In the genomic region with DNA sequence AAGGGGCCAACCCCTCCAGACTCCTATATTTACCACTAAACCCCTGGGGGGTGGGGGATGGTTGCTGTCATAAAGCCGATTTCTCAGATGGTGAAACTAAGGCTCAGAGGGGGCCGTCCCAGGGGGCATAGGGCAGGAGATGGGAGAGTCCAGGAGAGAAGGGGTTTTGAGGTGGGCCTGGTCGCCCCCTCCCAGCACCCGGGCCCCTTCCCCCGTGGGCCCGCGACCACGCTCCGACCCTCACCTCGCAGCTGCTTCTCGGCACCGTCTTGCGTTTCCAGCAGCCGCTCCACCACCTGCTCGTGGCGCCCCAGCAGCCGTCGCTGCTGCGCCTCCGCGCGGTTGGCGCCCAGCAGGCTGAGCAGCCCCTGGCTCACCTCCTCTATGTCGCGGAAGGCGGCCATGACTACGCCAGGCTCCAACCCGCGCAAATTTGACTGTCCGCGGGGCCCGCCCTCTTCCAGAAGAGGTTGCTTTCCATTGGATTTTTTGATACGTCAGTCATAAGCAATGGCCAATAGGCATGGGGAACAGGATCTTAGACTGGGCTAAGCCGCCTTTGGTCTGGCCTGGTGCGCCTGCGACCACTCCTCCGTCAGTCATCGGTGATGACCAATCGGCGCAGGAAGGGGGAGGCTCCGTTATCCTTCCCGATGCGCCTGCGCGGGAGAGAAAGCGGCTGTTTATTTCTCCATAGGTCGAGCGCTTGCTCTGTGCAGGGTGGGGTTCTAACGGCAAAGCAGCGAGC, we compare ENCODE assay signal across 8 cellular contexts. TPM values are rescaled to one million over a fixed set of nuclear protein-coding genes. Genes with fewer than 3 reads are reported as not detected.
DNase-seq lines count a peak whose midpoint lies in the region; ATAC-seq, FAIRE-seq and TF ChIP-seq lines count a peak whose summit lies in the region.

A gene with protein sequence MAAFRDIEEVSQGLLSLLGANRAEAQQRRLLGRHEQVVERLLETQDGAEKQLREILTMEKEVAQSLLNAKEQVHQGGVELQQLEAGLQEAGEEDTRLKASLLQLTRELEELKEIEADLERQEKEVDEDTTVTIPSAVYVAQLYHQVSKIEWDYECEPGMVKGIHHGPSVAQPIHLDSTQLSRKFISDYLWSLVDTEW (minus strand): TSS at position 410 of the 748 bp plus-strand sequence. CDS start 6 bp downstream, at position 404.

- peak; percentile 78 to 81 for TF ChIP-seq EP300 in tibial nerve (IDR thresholded peaks at IDR 0.05)

- H3K36me3 ChIP-seq in pancreas (no peaks in the 10 kb centered on the region), tibial nerve (no peaks in the 10 kb centered on the region)

- peaks cover 0 to 37% (median 31%) of the 10 kb centered on the region in 3 donors for H3K4me1 ChIP-seq in pancreas
- peaks cover 0 to 77% (median 11%) of the 10 kb centered on the region in 4 donors for H3K4me1 ChIP-seq in tibial nerve

- WGBS in pancreas, 2 donors: 1% methylated on average over 40 to 50 of the region's 50 CpGs
- 1% methylated on average over 37 to 47 of the region's 50 CpGs for WGBS in tibial nerve, 2 donors

- no peaks in the 10 kb centered on the region for H3K9me3 ChIP-seq in pancreas
- peaks cover 0 to 6% (median 1%) of the 10 kb centered on the region in 4 donors for H3K9me3 ChIP-seq in tibial nerve

- H3K4me3 ChIP-seq in GM12864 (ENCODE audit: low read depth, low read length) (peak within 1 kb of the TSS; percentile 95), pancreas (peak within 1 kb of the TSS; percentile 21 to 68 (median 34)), tibial nerve (peak within 1 kb of the TSS; percentile 29 to 59 (median 55))

- H3K27ac ChIP-seq in pancreas: peak within 1 kb of the TSS in 3 of 4 donors; percentile 52 to 64 (median 64)
- H3K27ac ChIP-seq in tibial nerve: peak within 1 kb of the TSS; percentile 46 to 80 (median 74)

- peak; percentile 94 for ATAC-seq in HG02759 (IDR thresholded peaks at IDR 0.05; ENCODE audit: unreplicated experiment)
- ATAC-seq in Right ventricle myocardium superior (ENCODE audit: poor library complexity): peak; percentile 88
- ATAC-seq in pancreas: peak; percentile 81 to 93 (median 84)

- TF ChIP-seq POLR2A in tibial nerve (IDR thresholded peaks at IDR 0.05): peak in 1 of 2 donors; percentile 65

- peak; percentile 87 for FAIRE-seq in pancreas (lab: Jason Lieb, UNC)

- TF ChIP-seq CTCF in GM12864 (IDR thresholded peaks at IDR 0.05; ENCODE audit: low read depth, low read length, missing control alignments): no peak
- no peak for TF ChIP-seq CTCF in pancreas (IDR thresholded peaks at IDR 0.05)
- peak in 1 of 5 experiments; percentile 13 for TF ChIP-seq CTCF in tibial nerve (IDR thresholded peaks at IDR 0.05)

- intact Hi-C loops in Right ventricle myocardium superior (cut with DNase I) (no loop called here), pancreas (cut with DNase I) (no loop called here)

- DNase-seq in GM12864 (ENCODE audit: low read depth) (peak; percentile 97), NCI-H1417 (lab: John Stamatoyannopoulos, UW) (peak; percentile 93 to 99 (median 99)), SW 1271 (lab: John Stamatoyannopoulos, UW) (peak; percentile 91 to 98), Right ventricle myocardium superior (peak; percentile 97), pancreas (peak; percentile 90 to 97 (median 94)), tibial nerve (ENCODE audit: low spot score in 2 of 2) (peak; percentile 79 to 84)
- peak; percentile 79 for DNase-seq in activated naive CD8-positive, alpha-beta T cell treated with anti-CD3 and anti-CD28 coated beads, Interleukin-2, amount 50 U/mL, for 16 hours (ENCODE audit: low read depth, low spot score)

- no peaks in the 10 kb centered on the region for H3K27me3 ChIP-seq in pancreas
- H3K27me3 ChIP-seq in tibial nerve: no peaks in the 10 kb centered on the region

RNA-seq across cellular contexts. Expression of the gene that starts here (rescaled TPM):
- 6.7 TPM for total RNA-seq in Right ventricle myocardium superior
- 1 to 10 TPM in 1 of 6 donors, under 1 TPM in 5; 0.20 to 1.4 (median 0.55) TPM for total RNA-seq in pancreas
- polyA plus RNA-seq in pancreas: under 1 TPM; 0.47 to 0.72 TPM
- 10 to 100 TPM in 1 of 4 donors, 1 to 10 TPM in 3; 2.6 to 20.4 (median 4.4) TPM for total RNA-seq in tibial nerve

Comparison
In these comparisons a context has a peak if more than half of its experiments do, and no peak if none do; other contexts are left out.
1. Peak in every context shown above with its lines: DNase-seq, ATAC-seq, H3K4me3 ChIP-seq and H3K27ac ChIP-seq.
2. H3K4me3 ChIP-seq: peak in every context shown above with its lines; median percentile 95 in GM12864; 55 in tibial nerve; 34 in pancreas.